26 cellular contexts compared by ENCODE assay signal in genomic region chr14:56349942-56350341, GRCh38.
"Had no signal": no experiment of that assay in that cellular context is flagged by ENCODE, and none has a peak within 500 bp of the region (broad histone marks: within the 10 kb centered on the region; RNA-seq: fewer than 3 reads in every experiment).

No MANE protein-coding gene starts in this region.

- H3K9ac ChIP-seq: parathyroid adenoma had no signal

- H3K4me2 ChIP-seq: smooth muscle cell had no signal

- ATAC-seq: left colon; left lung; lower lobe of right lung; naive thymus-derived CD8-positive, alpha-beta T cell; right lobe of liver; stimulated activated memory B cell treated with anti-CD40 and anti-IgM and Interleukin-4, amounts not matched to agents 10 μg/mL and 1 μg/mL and 100 μg/mL, for 72 hours; stimulated activated naive CD8-positive, alpha-beta T cell treated with anti-CD3 and anti-CD28 coated beads, Interleukin-15, amount 100 ng/mL, for 72 hours had no signal

- H3K4me3 ChIP-seq: left lung, lower lobe of right lung, right atrium auricular region, right lobe of liver, smooth muscle cell, transverse colon, upper lobe of left lung, vagina had no signal

- H2AFZ ChIP-seq: parathyroid adenoma had no signal

- H3K4me1 ChIP-seq: left lung, lower lobe of right lung, parathyroid adenoma, right atrium auricular region, right lobe of liver, transverse colon, upper lobe of left lung, vagina had no signal

- H3K27ac ChIP-seq: left lung, lower lobe of right lung, neutrophil, parathyroid adenoma, right atrium auricular region, right lobe of liver, transverse colon, upper lobe of left lung, vagina had no signal

- H3K27me3 ChIP-seq: left lung, neutrophil, right atrium auricular region, right lobe of liver, transverse colon, upper lobe of left lung, vagina had no signal

- H3K9me3 ChIP-seq: left lung, neutrophil, right lobe of liver, transverse colon, upper lobe of left lung, vagina had no signal

- H3K36me3 ChIP-seq: left lung, lower lobe of right lung, neutrophil, right atrium auricular region, right lobe of liver, transverse colon, upper lobe of left lung, vagina had no signal

- DNase-seq: hippocampal formation; immature natural killer cell; kidney; left colon; left lung; lower lobe of right lung; mammary epithelial cell; mesenchymal stem cell; naive thymus-derived CD8-positive, alpha-beta T cell; occipital lobe; right lobe of liver; stimulated activated CD4-positive, alpha-beta T cell treated with anti-CD3 and anti-CD28 coated beads, Interleukin-1b, Interleukin-23, amount 100 ng/mL, for 48 hours; stimulated activated CD4-positive, alpha-beta T cell treated with anti-CD3 and anti-CD28 coated beads, Interleukin-2, amount 100 ng/mL, for 48 hours; stimulated activated CD4-positive, alpha-beta T cell treated with anti-CD3 and anti-CD28 coated beads, Interleukin-4, amount 100 ng/mL, for 4 hours; stimulated activated CD8-positive, alpha-beta memory T cell treated with anti-CD3 and anti-CD28 coated beads, Interleukin-4, amount 100 ng/mL, for 48 hours; stimulated activated naive CD4-positive, alpha-beta T cell treated with Interleukin-2 at 50 U/mL for 16 hours; stimulated activated naive CD8-positive, alpha-beta T cell treated with anti-CD3 and anti-CD28 coated beads, Interleukin-15, amount 100 ng/mL, for 72 hours; substantia nigra; transverse colon; upper lobe of left lung had no signal
